Comparison of ENCODE assay signal across 26 cellular contexts in genomic region chr14:75971509-75971908, GRCh38.
"Had no signal": no experiment of that assay in that cellular context is flagged by ENCODE, and none has a peak within 500 bp of the region (broad histone marks: within the 10 kb centered on the region; RNA-seq: fewer than 3 reads in every experiment).

No MANE protein-coding gene starts in this region.

- DNase-seq: hippocampal formation; kidney glomerular epithelial cell; left colon; left lung; lower lobe of right lung; mammary epithelial cell; mesenchymal stem cell; naive B cell; natural killer cell; nephron progenitor cell; ovary; spleen; stimulated activated CD4-positive, alpha-beta T cell treated with anti-CD3 and anti-CD28 coated beads, Interleukin-4, amount 100 ng/mL, for 4 hours; stimulated activated CD8-positive, alpha-beta memory T cell treated with anti-CD3 and anti-CD28 coated beads, Interleukin-4, amount 100 ng/mL, for 48 hours; stimulated activated naive B cell treated with anti-CD40 and anti-IgM and Interleukin-4, amounts not matched to agents 10 μg/mL and 1 μg/mL and 100 μg/mL, for 72 hours; stimulated activated naive CD8-positive, alpha-beta T cell treated with anti-CD3 and anti-CD28 coated beads, Interleukin-15, Interleukin-2, amounts not matched to agents 100 U/mL and 50 U/mL, for 24 hours; stomach; testis; thyroid gland; transverse colon had no signal

- FAIRE-seq: keratinocyte had no signal

- H3K27ac ChIP-seq: left lung, lower lobe of right lung, neural progenitor cell, ovary, skin epidermis, spleen, stomach, testis, thyroid gland, transverse colon, upper lobe of left lung had no signal

- ATAC-seq: left colon; left lung; lower lobe of right lung; natural killer cell; sciatic nerve; stimulated activated naive B cell treated with anti-CD40 and anti-IgM and Interleukin-4, amounts not matched to agents 10 μg/mL and 1 μg/mL and 100 μg/mL, for 72 hours; stimulated activated naive CD8-positive, alpha-beta T cell treated with anti-CD3 and anti-CD28 coated beads, Interleukin-15, Interleukin-2, amounts not matched to agents 100 U/mL and 50 U/mL, for 24 hours had no signal

- H3K4me3 ChIP-seq: left lung, lower lobe of right lung, neural progenitor cell, ovary, right atrium auricular region, skin epidermis, spleen, stomach, testis, thyroid gland, transverse colon, upper lobe of left lung had no signal

- H3K27me3 ChIP-seq: left lung, neural progenitor cell, ovary, right atrium auricular region, spleen, stomach, testis, thyroid gland, transverse colon, upper lobe of left lung had no signal

- H3K4me1 ChIP-seq: left lung, lower lobe of right lung, neural progenitor cell, thyroid gland, upper lobe of left lung had no signal

- H3K9me3 ChIP-seq: left lung, lower lobe of right lung, ovary, right atrium auricular region, spleen, stomach, testis, thyroid gland, transverse colon, upper lobe of left lung had no signal

- H3K36me3 ChIP-seq: neural progenitor cell, ovary, thyroid gland, transverse colon had no signal
